ENCODE assay signal across 8 cellular contexts in the genomic region with DNA sequence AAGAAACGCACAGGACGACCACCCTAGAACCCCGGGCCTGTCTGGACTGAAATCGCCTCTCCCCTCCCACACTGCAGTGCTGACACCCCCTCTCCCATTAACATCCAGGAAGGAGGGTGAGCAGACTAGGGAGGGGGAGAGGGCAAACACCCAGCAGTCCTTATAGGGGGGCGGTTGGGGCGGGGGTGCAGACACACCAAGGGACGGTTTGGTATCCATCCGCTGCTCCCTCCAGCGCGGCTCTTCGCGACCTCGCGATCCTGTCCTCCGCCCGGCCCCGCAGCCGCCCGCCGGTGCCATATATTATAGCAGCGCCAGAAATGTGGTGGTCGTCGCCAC. TPM values are rescaled to one million over a fixed set of nuclear protein-coding genes. Genes with fewer than 3 reads are reported as not detected.
DNase-seq lines count a peak whose midpoint lies in the region; ATAC-seq and TF ChIP-seq lines count a peak whose summit lies in the region.

No MANE protein-coding gene starts in this region.

- peak overlapping the region; percentile 87 for H3K4me3 Mint-ChIP-seq in endothelial cell (ENCODE audit: unreplicated experiment)
- peak overlapping the region; percentile 96 to 99 (median 97) for H3K4me3 Mint-ChIP-seq in nephron

- DNase-seq in AG09309 (ENCODE audit: low read depth) (no peak), IMR-90 (no peak), endothelial cell (ENCODE audit: low spot score) (no peak), NCI-H2081 (lab: John Stamatoyannopoulos, UW) (no peak)
- DNase-seq in stimulated activated CD4-positive, alpha-beta T cell treated with anti-CD3 and anti-CD28 coated beads, Interleukin-1b, Interleukin-23, amount 100 ng/mL, for 48 hours = no peak

- no TSS peak for BruUV-seq in IMR-90 (replicated peaks; lab: Mats Ljungman, UMichigan)

- ATAC-seq in IMR-90 (ENCODE audit: low read depth) (peak; percentile 11), HG02610 (IDR thresholded peaks at IDR 0.05; ENCODE audit: unreplicated experiment) (no peak), HG03175 (IDR thresholded peaks at IDR 0.05; ENCODE audit: unreplicated experiment) (no peak)

- in situ Hi-C loops in IMR-90 (cut with MboI; ENCODE audit: low sequenced_read_pairs) = no loop called here

- no peak overlapping the region for H2BK120ac ChIP-seq in IMR-90 (ENCODE audit: low read depth, low read length)

- no peak for TF ChIP-seq RAD21 in IMR-90 (IDR thresholded peaks at IDR 0.05; ENCODE audit: low read length)

- no peaks in the 10 kb centered on the region for H4K20me1 ChIP-seq in IMR-90 (ENCODE audit: insufficient read depth, low read length)

- H3K27ac ChIP-seq in IMR-90 (ENCODE audit: insufficient read depth, low read length) = no peak overlapping the region

- intact Hi-C loops in IMR-90 (cut with micrococcal nuclease) = loop anchor here (5.0 kb wide), 1 partner anchor 49 kb away; no protein-coding TSS in a partner anchor

- no peaks in the 10 kb centered on the region; the same call in 1 of the 2 replicates for H3K9me1 ChIP-seq in IMR-90 (ENCODE audit: insufficient read depth, low read length)

- no peak overlapping the region for H2BK15ac ChIP-seq in IMR-90 (ENCODE audit: low read depth, low read length)

- 36% methylated on average over 8 of the region's 23 CpGs; no CpG with 5 or more reads in 1 of the 2 experiments for WGBS in IMR-90 (ENCODE audit: extremely low coverage in 2 of 2, insufficient read length in 1 of 2), 2 experiments

- no peak overlapping the region for H4K5ac ChIP-seq in IMR-90 (ENCODE audit: low read depth, low read length)

- H3K14ac ChIP-seq in IMR-90 (replicated peaks; ENCODE audit: low read depth, low read length) = no peak overlapping the region

- H3K9me3 ChIP-seq in IMR-90 (ENCODE audit: control insufficient read depth, insufficient read depth, low read length) = no peaks in the 10 kb centered on the region

- H3K9ac ChIP-seq in IMR-90 (ENCODE audit: low read depth, low read length) = no peak overlapping the region

- H3K27ac Mint-ChIP-seq in endothelial cell (ENCODE audit: unreplicated experiment) (no peak overlapping the region), nephron (peak overlapping the region in 1 of 3 experiments; percentile 86)

- no peak overlapping the region for H4K8ac ChIP-seq in IMR-90 (ENCODE audit: low read depth in 2 of 2, low read length in 2 of 2)

- no peak overlapping the region for H3K56ac ChIP-seq in IMR-90 (ENCODE audit: extremely low read depth, insufficient read depth, low read length)

- no peak overlapping the region for H2BK5ac ChIP-seq in IMR-90 (ENCODE audit: low read depth, low read length, poor library complexity, severe bottlenecking)

- H3K23ac ChIP-seq in IMR-90 (ENCODE audit: low read depth, low read length) = no peak overlapping the region

- peaks cover 4% of the 10 kb centered on the region for H3K36me3 Mint-ChIP-seq in endothelial cell (ENCODE audit: low read depth, unreplicated experiment)
- H3K36me3 Mint-ChIP-seq in nephron (ENCODE audit: low read depth) = peaks cover 21% of the 10 kb centered on the region

- H3K4me3 ChIP-seq in AG09309 (ENCODE audit: control insufficient read depth, low read depth, low read length) = peak overlapping the region; percentile 67
- H3K4me3 ChIP-seq in IMR-90 (ENCODE audit: insufficient read depth, low read depth, low read length) = peak overlapping the region; percentile 51

- no peak overlapping the region for H3K18ac ChIP-seq in IMR-90 (ENCODE audit: low read depth, low read length)

- TF ChIP-seq CTCF in AG09309 (IDR thresholded peaks at IDR 0.05; ENCODE audit: control insufficient read depth, insufficient read depth, low read depth, low read length, missing control alignments) (no peak), IMR-90 (conservative IDR thresholded peaks at IDR 0.05; ENCODE audit: low read depth, low read length) (no peak), endothelial cell (IDR thresholded peaks at IDR 0.05; ENCODE audit: unreplicated experiment) (no peak), nephron (IDR thresholded peaks at IDR 0.05; ENCODE audit: unreplicated experiment in 3 of 3) (no peak)

- 0 out of 4 replicates have a peak, but pooled peaks cover 0 to 4% of the 10 kb centered on the region in 2 experiments for H3K79me1 ChIP-seq in IMR-90 (ENCODE audit: low read depth in 1 of 2, low read length in 2 of 2)

- peak overlapping the region; percentile 67 for H3K4me2 ChIP-seq in IMR-90 (ENCODE audit: low read depth, low read length)

- H3K4me1 ChIP-seq in IMR-90 (ENCODE audit: control insufficient read depth, insufficient read depth, low read length) = no peaks in the 10 kb centered on the region

- no peak for TF ChIP-seq POLR2A in IMR-90 (IDR thresholded peaks at IDR 0.05; ENCODE audit: low read depth, low read length)

- H3K27me3 Mint-ChIP-seq in endothelial cell (ENCODE audit: unreplicated experiment) = peaks cover 5% of the 10 kb centered on the region
- H3K27me3 Mint-ChIP-seq in nephron (ENCODE audit: low read depth) = no peaks in the 10 kb centered on the region

- H3K36me3 ChIP-seq in IMR-90 (ENCODE audit: control insufficient read depth, insufficient read depth, low read length) = no peaks in the 10 kb centered on the region

- POLR2A ChIA-PET in IMR-90 (lab: Charles Lee; ENCODE audit: unreplicated experiment) = no interaction called here

- H3K4me1 Mint-ChIP-seq in endothelial cell (ENCODE audit: unreplicated experiment) = peaks cover 13% of the 10 kb centered on the region
- H3K4me1 Mint-ChIP-seq in nephron = peaks cover 6% of the 10 kb centered on the region

- CTCF ChIA-PET in IMR-90 (lab: Yijun Ruan, JAX) = no interaction called here

- H2AK9ac ChIP-seq in IMR-90 (replicated peaks; ENCODE audit: low read depth, low read length, poor library complexity) = no peak overlapping the region

- H3K9me3 Mint-ChIP-seq in endothelial cell (ENCODE audit: unreplicated experiment) = no peaks in the 10 kb centered on the region
- H3K9me3 Mint-ChIP-seq in nephron = peaks cover 13% of the 10 kb centered on the region

- no peak overlapping the region for H2AK5ac ChIP-seq in IMR-90 (ENCODE audit: low read depth, low read length)

- no peak overlapping the region for H3K4ac ChIP-seq in IMR-90 (ENCODE audit: low read depth, low read length)

- no peak overlapping the region for H2BK20ac ChIP-seq in IMR-90 (ENCODE audit: low read depth, low read length)

- no peaks in the 10 kb centered on the region; the same call in 1 of the 2 replicates for H3K27me3 ChIP-seq in IMR-90 (ENCODE audit: control insufficient read depth, insufficient read depth, low read length)

- H4K91ac ChIP-seq in IMR-90 (ENCODE audit: insufficient read depth, low read depth, low read length) = no peak overlapping the region

- dilution Hi-C loops in IMR-90 (cut with HindIII; ENCODE audit: low sequenced_read_pairs, unreplicated experiment) = no loop called here

- peak overlapping the region; percentile 85 for H2AFZ ChIP-seq in IMR-90 (replicated peaks; ENCODE audit: low read length, poor library complexity)

TF ChIP-seq in IMR-90, 13 proteins besides CTCF, POLR2A, EP300 and RAD21:
- TF ChIP-seq CEBPB (IDR thresholded peaks at IDR 0.05; ENCODE audit: low read depth, low read length) = no peak
- TF ChIP-seq MAFK (IDR thresholded peaks at IDR 0.05; ENCODE audit: low read depth, low read length) = no peak
- TF ChIP-seq CHD1 (IDR thresholded peaks at IDR 0.05; ENCODE audit: low read depth, low read length) = no peak

RNA-seq across cellular contexts. Expression of a gene that starts 0.4 kb away (rescaled TPM):
- total RNA-seq in IMR-90 (2012; rRNA removed) = 1.3 and 1.7 TPM in 2 replicates
- polyA plus RNA-seq in IMR-90 (2012; rRNA removed) = 1.2 and 1.5 TPM in 2 replicates
- 0.24 and 0.37 TPM in 2 replicates for polyA plus RNA-seq in IMR-90 (2012; cell fraction: cytosol; rRNA removed)
- polyA plus RNA-seq in IMR-90 (2012; cell fraction: nucleus; rRNA removed; ENCODE audit: low replicate concordance) = 0.79 and 6.7 TPM in 2 replicates
- total RNA-seq in endothelial cell (ENCODE audit: unreplicated experiment) = 3.9 TPM

RNA-seq across cellular contexts. Expression of a gene that starts 51.6 kb away (rescaled TPM):
- total RNA-seq in IMR-90 (2012; rRNA removed) (20.8 and 24.9 TPM in 2 replicates), endothelial cell (ENCODE audit: unreplicated experiment) (9.5 TPM)
- polyA plus RNA-seq in IMR-90 (2012; rRNA removed) = 9.6 and 12.2 TPM in 2 replicates
- polyA plus RNA-seq in IMR-90 (2012; cell fraction: cytosol; rRNA removed) = 4.1 and 7.0 TPM in 2 replicates
- polyA plus RNA-seq in IMR-90 (2012; cell fraction: nucleus; rRNA removed; ENCODE audit: low replicate concordance) = 4.9 and 15.3 TPM in 2 replicates
